ENCODE assay signal across 8 cellular contexts in genomic region chr2:70029814-70030409, GRCh38. TPM values are rescaled to one million over a fixed set of nuclear protein-coding genes. Genes with fewer than 3 reads are reported as not detected.
DNase-seq lines count a peak whose midpoint lies in the region; ATAC-seq and TF ChIP-seq lines count a peak whose summit lies in the region.

No MANE protein-coding gene starts in this region.

- H3K4me3 ChIP-seq in PC-3 (ENCODE audit: low read length) (no peak overlapping the region), neutrophil (ENCODE audit: low read depth in 1 of 2, low read length in 1 of 2) (no peak overlapping the region)

- no TSS peak for BruUV-seq in PC-3 (replicated peaks; lab: Mats Ljungman, UMichigan)

- H3K9me3 ChIP-seq in PC-3 (ENCODE audit: low read length): no peaks in the 10 kb centered on the region
- no peaks in the 10 kb centered on the region for H3K9me3 ChIP-seq in neutrophil

- H3K27ac ChIP-seq in PC-3 (ENCODE audit: low read length) (no peak overlapping the region), neutrophil (peak overlapping the region; percentile 87)

- no peak overlapping the region for H3K4me2 ChIP-seq in PC-3 (ENCODE audit: low read length)

- H3K4me1 ChIP-seq in PC-3 (ENCODE audit: insufficient read depth, low read length) (no peaks in the 10 kb centered on the region), neutrophil (ENCODE audit: control insufficient read depth in 1 of 2, insufficient read depth in 1 of 2, low read depth in 1 of 2, low read length in 1 of 2) (peaks cover 30 to 34% of the 10 kb centered on the region in 2 experiments)

- H3K9ac ChIP-seq in PC-3 (ENCODE audit: low read length): no peak overlapping the region

- peak in 8 of 14 donors; percentile 5 to 57 (median 32) for DNase-seq in C1 segment of cervical spinal cord (lab: John Stamatoyannopoulos, UW)
- no peak for DNase-seq in PC-3
- DNase-seq in foreskin melanocyte: peak; percentile 54
- no peak for DNase-seq in NK-92 (lab: John Stamatoyannopoulos, UW; ENCODE audit: unreplicated experiment)

- H4K20me1 ChIP-seq in PC-3 (ENCODE audit: low read length): no peaks in the 10 kb centered on the region

- no peak for ATAC-seq in PC-3
- no peak for ATAC-seq in HG03520 (IDR thresholded peaks at IDR 0.05; ENCODE audit: unreplicated experiment)
- ATAC-seq in GM21529 (IDR thresholded peaks at IDR 0.05; ENCODE audit: unreplicated experiment): no peak
- ATAC-seq in HG02840 (IDR thresholded peaks at IDR 0.05; ENCODE audit: low FRiP score, unreplicated experiment): no peak

- H3K36me3 ChIP-seq in PC-3 (ENCODE audit: low read depth, low read length) (no peaks in the 10 kb centered on the region), neutrophil (no peaks in the 10 kb centered on the region)

- H2AFZ ChIP-seq in PC-3 (ENCODE audit: low read length): 0 out of 2 replicates have a peak overlapping the region, but pooled peaks have one; percentile 7

- intact Hi-C loops in PC-3 (cut with micrococcal nuclease): no loop called here

- H3K27me3 ChIP-seq in PC-3 (ENCODE audit: low read length) (no peaks in the 10 kb centered on the region), neutrophil (no peaks in the 10 kb centered on the region)

- POLR2A ChIA-PET in PC-3 (lab: Charles Lee; ENCODE audit: unreplicated experiment): no interaction called here

- CTCF ChIA-PET in PC-3 (lab: Charles Lee): no interaction called here

- no peaks in the 10 kb centered on the region for H3F3A ChIP-seq in PC-3 (ENCODE audit: low read length, unreplicated experiment)

- no peaks in the 10 kb centered on the region for H3K79me2 ChIP-seq in PC-3 (ENCODE audit: low read length)

- TF ChIP-seq CTCF in PC-3 (conservative IDR thresholded peaks at IDR 0.05; ENCODE audit: low read depth, low read length): no peak
- no peak for TF ChIP-seq CTCF in neutrophil (IDR thresholded peaks at IDR 0.05)

- no peaks in the 10 kb centered on the region for H3K9me2 ChIP-seq in PC-3 (replicated peaks; ENCODE audit: low read length)

RNA-seq across cellular contexts. Expression of gene PCBP1, which starts 57.4 kb away (rescaled TPM):
- 39.2 and 59.7 TPM in 2 replicates for total RNA-seq in PC-3 (2014; rRNA removed)

Comparison
In these comparisons a context has a peak if more than half of its experiments do, and no peak if none do; other contexts are left out.
1. DNase-seq: peak in C1 segment of cervical spinal cord (8 of 14) and foreskin melanocyte (single experiment); none in PC-3 (single experiment) and NK-92 (single experiment).